21 cellular contexts compared by ENCODE assay signal in the genomic region with DNA sequence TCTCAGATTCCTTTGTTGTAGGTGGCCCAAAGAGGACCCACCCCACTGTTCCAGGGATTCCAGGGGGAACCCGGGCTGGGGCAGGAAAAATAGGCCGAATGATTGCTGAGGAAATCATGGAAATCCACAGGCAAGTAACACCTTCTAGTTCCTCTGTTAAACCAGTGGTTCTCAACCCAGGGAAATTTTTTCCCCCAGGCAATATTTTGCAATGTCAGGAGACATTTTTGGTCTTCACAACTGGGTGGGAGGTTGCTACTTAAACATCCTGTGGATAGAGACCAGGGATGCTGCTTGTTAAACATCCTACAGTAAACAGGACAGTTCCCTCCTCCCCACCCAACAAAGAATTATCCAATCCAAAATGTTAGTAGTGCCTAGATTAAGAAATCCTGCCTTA.
"Had no signal": no experiment of that assay in that cellular context is flagged by ENCODE, and none has a peak within 500 bp of the region (broad histone marks: within the 10 kb centered on the region; RNA-seq: fewer than 3 reads in every experiment).

No MANE protein-coding gene starts in this region.

- ATAC-seq: left ventricle myocardium superior; lower lobe of right lung; natural killer cell; psoas muscle; right cardiac atrium; stimulated activated naive B cell treated with anti-CD40 and anti-IgM and Interleukin-4, amounts not matched to agents 10 μg/mL and 1 μg/mL and 100 μg/mL, for 72 hours had no signal

- H3K9me3 ChIP-seq: esophagus muscularis mucosa, lower lobe of right lung, ovary, psoas muscle, sigmoid colon, thoracic aorta, tibial nerve, vagina had no signal

- H3K4me1 ChIP-seq: esophagus muscularis mucosa, lower lobe of right lung, psoas muscle, sigmoid colon, tibial nerve, vagina had no signal

- H3K27ac Mint-ChIP-seq: dendritic cell treated with granulocyte-macrophage colony-stimulating factor and Interleukin-4, amounts not matched to agents 40 ng/mL and 50 ng/mL, for 4 days; endodermal cell; stimulated activated naive CD8-positive, alpha-beta T cell treated with anti-CD3 and anti-CD28 coated beads, Interleukin-15, Interleukin-2, amounts not matched to agents 100 ng/mL and 50 ng/mL, for 24 hours had no signal

- H3K27me3 ChIP-seq: esophagus muscularis mucosa, ovary, sigmoid colon, tibial nerve, vagina had no signal

- H3K36me3 ChIP-seq: ovary had no signal

- H3K4me3 Mint-ChIP-seq: dendritic cell treated with granulocyte-macrophage colony-stimulating factor and Interleukin-4, amounts not matched to agents 40 ng/mL and 50 ng/mL, for 4 days; endodermal cell; natural killer cell; stimulated activated naive B cell treated with anti-CD40 and anti-IgM and Interleukin-4, amounts not matched to agents 10 μg/mL and 1 μg/mL and 100 μg/mL, for 72 hours; stimulated activated naive CD8-positive, alpha-beta T cell treated with anti-CD3 and anti-CD28 coated beads, Interleukin-15, Interleukin-2, amounts not matched to agents 100 ng/mL and 50 ng/mL, for 24 hours had no signal

- H3K27ac ChIP-seq: esophagus muscularis mucosa, lower lobe of right lung, ovary, psoas muscle, sigmoid colon, thoracic aorta, tibial nerve, vagina had no signal

- H3K4me1 Mint-ChIP-seq: endodermal cell had no signal

- H3K4me3 ChIP-seq: esophagus muscularis mucosa, lower lobe of right lung, ovary, psoas muscle, sigmoid colon, thoracic aorta, tibial nerve, vagina had no signal

- H3K9me3 Mint-ChIP-seq: dendritic cell treated with granulocyte-macrophage colony-stimulating factor and Interleukin-4, amounts not matched to agents 40 ng/mL and 50 ng/mL, for 4 days; endodermal cell; natural killer cell; stimulated activated naive B cell treated with anti-CD40 and anti-IgM and Interleukin-4, amounts not matched to agents 10 μg/mL and 1 μg/mL and 100 μg/mL, for 72 hours; stimulated activated naive CD8-positive, alpha-beta T cell treated with anti-CD3 and anti-CD28 coated beads, Interleukin-15, Interleukin-2, amounts not matched to agents 100 ng/mL and 50 ng/mL, for 24 hours had no signal

- DNase-seq: effector CD8-positive, alpha-beta T cell; endodermal cell; foreskin melanocyte; head of caudate nucleus; left ventricle myocardium superior; lower lobe of right lung; natural killer cell; occipital lobe; ovary; posterior cingulate gyrus; psoas muscle; right cardiac atrium; sigmoid colon; stimulated activated CD4-positive, alpha-beta T cell treated with anti-CD3 and anti-CD28 coated beads, Interleukin-4, amount 100 ng/mL, for 4 hours; stimulated activated naive B cell treated with anti-CD40 and anti-IgM and Interleukin-4, amounts not matched to agents 10 μg/mL and 1 μg/mL and 100 μg/mL, for 72 hours had no signal

- H3K27me3 Mint-ChIP-seq: dendritic cell treated with granulocyte-macrophage colony-stimulating factor and Interleukin-4, amounts not matched to agents 40 ng/mL and 50 ng/mL, for 4 days; stimulated activated naive B cell treated with anti-CD40 and anti-IgM and Interleukin-4, amounts not matched to agents 10 μg/mL and 1 μg/mL and 100 μg/mL, for 72 hours; stimulated activated naive CD8-positive, alpha-beta T cell treated with anti-CD3 and anti-CD28 coated beads, Interleukin-15, Interleukin-2, amounts not matched to agents 100 ng/mL and 50 ng/mL, for 24 hours had no signal
